1 cellular context compared by ENCODE assay signal in genomic region chr5:174917976-174918554, GRCh38.
TF ChIP-seq lines count a peak whose summit lies in the region.

No MANE protein-coding gene starts in this region.

TF ChIP-seq in GM23338, 12 proteins besides CTCF, POLR2A, EP300 and RAD21 (continued from another document):
- no peak for TF ChIP-seq REST (IDR thresholded peaks at IDR 0.05; ENCODE audit: unreplicated experiment)
